ENCODE assay signal across 1 cellular context in genomic region chr11:71240865-71241691, GRCh38.
A peak's percentile ranks its signal among the peaks of the same experiment; 100 is the strongest.
TF ChIP-seq lines count a peak whose summit lies in the region.

No MANE protein-coding gene starts in this region.

TF ChIP-seq in HepG2, 621 proteins besides CTCF, POLR2A, EP300 and RAD21 (continued from another document and continues in another):
- TF ChIP-seq ZFP36 (IDR thresholded peaks at IDR 0.05; ENCODE audit: borderline replicate concordance, low read depth, low read length, partially characterized antibody) = no peak
- TF ChIP-seq ZBTB38 (CRISPR knock-in tag; IDR thresholded peaks at IDR 0.05) = peak; percentile 87
- peak; percentile 94 for TF ChIP-seq SALL1 (CRISPR knock-in tag; IDR thresholded peaks at IDR 0.05)
- TF ChIP-seq KLF12 (CRISPR knock-in tag; IDR thresholded peaks at IDR 0.05; ENCODE audit: borderline replicate concordance) = peak; percentile 61; the same call in 1 of the 2 replicates
- peak; percentile 47; the same call in 1 of the 2 replicates for TF ChIP-seq ZNF317 (CRISPR knock-in tag; IDR thresholded peaks at IDR 0.05)
- TF ChIP-seq IRF2 (CRISPR knock-in tag; IDR thresholded peaks at IDR 0.05) = peak; percentile 92
- peak; percentile 51; the same call in 1 of the 2 replicates for TF ChIP-seq TFAP4 (IDR thresholded peaks at IDR 0.05; ENCODE audit: borderline replicate concordance, low read depth)
- peak; percentile 85 for TF ChIP-seq NR2F6 (IDR thresholded peaks at IDR 0.05)
- TF ChIP-seq NR2F6 (CRISPR knock-in tag; IDR thresholded peaks at IDR 0.05) = peak; percentile 93
- TF ChIP-seq STAT6 (CRISPR knock-in tag; IDR thresholded peaks at IDR 0.05; ENCODE audit: borderline replicate concordance) = peak; percentile 55; the same call in 1 of the 2 replicates
- peak; percentile 65; the same call in 1 of the 2 replicates for TF ChIP-seq CBX5 (CRISPR knock-in tag; IDR thresholded peaks at IDR 0.05; ENCODE audit: borderline replicate concordance)
- peak; percentile 70 for TF ChIP-seq ZNF788 (CRISPR knock-in tag; IDR thresholded peaks at IDR 0.05; ENCODE audit: borderline replicate concordance)
- peak; percentile 87 for TF ChIP-seq ZHX2 (IDR thresholded peaks at IDR 0.05; ENCODE audit: low read depth)
- no peak for TF ChIP-seq ZHX2 (CRISPR knock-in tag; IDR thresholded peaks at IDR 0.05; ENCODE audit: borderline replicate concordance)
- TF ChIP-seq CBFB (CRISPR knock-in tag; IDR thresholded peaks at IDR 0.05) = peak; percentile 78
- peak; percentile 38; the same call in 1 of the 2 replicates for TF ChIP-seq GFI1 (CRISPR knock-in tag; IDR thresholded peaks at IDR 0.05; ENCODE audit: borderline replicate concordance)
- TF ChIP-seq RBAK (CRISPR knock-in tag; IDR thresholded peaks at IDR 0.05) = no peak
- no peak for TF ChIP-seq AGO1 (IDR thresholded peaks at IDR 0.05; ENCODE audit: low read depth, low read length, poor library complexity, severe bottlenecking)
- peak; percentile 62; the same call in 1 of the 2 replicates for TF ChIP-seq KDM5B (CRISPR knock-in tag; IDR thresholded peaks at IDR 0.05; ENCODE audit: borderline replicate concordance)
- peak; percentile 100 for TF ChIP-seq CEBPB (IDR thresholded peaks at IDR 0.05; ENCODE audit: borderline replicate concordance, low read depth, low read length)
- TF ChIP-seq ZNF34 (CRISPR knock-in tag; IDR thresholded peaks at IDR 0.05; ENCODE audit: borderline replicate concordance) = 0 out of 2 replicates have a peak, but pooled peaks have one; percentile 35
- TF ChIP-seq ZNF414 (CRISPR knock-in tag; IDR thresholded peaks at IDR 0.05) = peak; percentile 62; the same call in 1 of the 2 replicates
- no peak for TF ChIP-seq MXD1 (CRISPR knock-in tag; IDR thresholded peaks at IDR 0.05)
- 0 out of 2 replicates have a peak, but pooled peaks have one; percentile 41 for TF ChIP-seq GTF3A (CRISPR knock-in tag; conservative IDR thresholded peaks at IDR 0.05)
- 0 out of 2 replicates have a peak, but pooled peaks have one; percentile 35 for TF ChIP-seq ZNF343 (CRISPR knock-in tag; IDR thresholded peaks at IDR 0.05)
- TF ChIP-seq ZNF710 (CRISPR knock-in tag; IDR thresholded peaks at IDR 0.05; ENCODE audit: borderline replicate concordance) = 0 out of 2 replicates have a peak, but pooled peaks have one; percentile 43
- 0 out of 2 replicates have a peak, but pooled peaks have one; percentile 41 for TF ChIP-seq ATF1 (CRISPR knock-in tag; IDR thresholded peaks at IDR 0.05)
- TF ChIP-seq ZNF33A (CRISPR knock-in tag; IDR thresholded peaks at IDR 0.05; ENCODE audit: borderline replicate concordance) = peak; percentile 78; the same call in 1 of the 2 replicates
- TF ChIP-seq STAT5B (CRISPR knock-in tag; IDR thresholded peaks at IDR 0.05) = no peak
- no peak for TF ChIP-seq CCAR2 (optimal IDR thresholded peaks at IDR 0.05; ENCODE audit: low read depth, low read length)
- TF ChIP-seq SOX13 (IDR thresholded peaks at IDR 0.05) = peak; percentile 72; the same call in 1 of the 2 replicates
- peak in 1 of 2 experiments; percentile 83; a peak in 2 of 4 replicates for TF ChIP-seq SOX13 (CRISPR knock-in tag; conservative IDR thresholded peaks at IDR 0.05 in 1 of 2, IDR thresholded peaks at IDR 0.05 in 1 of 2)
- 0 out of 2 replicates have a peak, but pooled peaks have one; percentile 27 for TF ChIP-seq ZSCAN31 (CRISPR knock-in tag; IDR thresholded peaks at IDR 0.05; ENCODE audit: low read depth)
- no peak for TF ChIP-seq ZNF367 (CRISPR knock-in tag; IDR thresholded peaks at IDR 0.05; ENCODE audit: borderline replicate concordance)
- TF ChIP-seq TBP (CRISPR knock-in tag; IDR thresholded peaks at IDR 0.05) = no peak
- TF ChIP-seq ZNF784 (CRISPR knock-in tag; IDR thresholded peaks at IDR 0.05; ENCODE audit: borderline replicate concordance) = no peak
- TF ChIP-seq ZBTB33 (CRISPR knock-in tag; IDR thresholded peaks at IDR 0.05) = peak; percentile 29; the same call in 1 of the 2 replicates
- TF ChIP-seq ETV5 (CRISPR knock-in tag; IDR thresholded peaks at IDR 0.05; ENCODE audit: borderline replicate concordance) = peak; percentile 99
- TF ChIP-seq MXD3 (CRISPR knock-in tag; IDR thresholded peaks at IDR 0.05) = no peak
- peak; percentile 99 for TF ChIP-seq FOXP4 (CRISPR knock-in tag; IDR thresholded peaks at IDR 0.05)
- no peak for TF ChIP-seq PHF5A (CRISPR knock-in tag; IDR thresholded peaks at IDR 0.05; ENCODE audit: low read depth, unreplicated experiment)
- TF ChIP-seq ZNF761 (CRISPR knock-in tag; conservative IDR thresholded peaks at IDR 0.05) = peak; percentile 64; the same call in 1 of the 2 replicates
- 0 out of 2 replicates have a peak, but pooled peaks have one; percentile 86 for TF ChIP-seq ZNF614 (CRISPR knock-in tag; IDR thresholded peaks at IDR 0.05; ENCODE audit: borderline replicate concordance)
- TF ChIP-seq SMC3 (IDR thresholded peaks at IDR 0.05; ENCODE audit: low read length) = peak; percentile 65
- peak; percentile 81 for TF ChIP-seq POGZ (CRISPR knock-in tag; IDR thresholded peaks at IDR 0.05)
- peak; percentile 75; the same call in 1 of the 2 replicates for TF ChIP-seq MEIS1 (CRISPR knock-in tag; IDR thresholded peaks at IDR 0.05; ENCODE audit: borderline replicate concordance)
